In genomic region chr5:54741711-54742110, GRCh38 we compare ENCODE assay signal across 19 cellular contexts.
DNase-seq lines count a peak whose midpoint lies in the region; ATAC-seq and TF ChIP-seq lines count a peak whose summit lies in the region.
"Had no signal": no experiment of that assay in that cellular context is flagged by ENCODE, and none has a peak within 500 bp of the region (broad histone marks: within the 10 kb centered on the region; RNA-seq: fewer than 3 reads in every experiment).

No MANE protein-coding gene starts in this region.

- H3K27ac Mint-ChIP-seq in HFFc6 (peak overlapping the region; percentile 99), CD14-positive monocyte (peak overlapping the region in 3 of 7 donors; percentile 15 to 48 (median 42))

- H3K4me1 Mint-ChIP-seq in HFFc6 (ENCODE audit: low read depth): peaks cover 78% of the 10 kb centered on the region
- peaks cover 53% of the 10 kb centered on the region for H3K4me1 Mint-ChIP-seq in CD14-positive monocyte

- H3K27me3 Mint-ChIP-seq in HFFc6 (ENCODE audit: insufficient read depth) (no peaks in the 10 kb centered on the region), CD14-positive monocyte (ENCODE audit: low read depth in 3 of 3) (peaks cover 0 to 4% (median 3%) of the 10 kb centered on the region in 3 donors)

- H3K4me3 Mint-ChIP-seq in HFFc6 (no peak overlapping the region), CD14-positive monocyte (no peak overlapping the region)

- TF ChIP-seq CTCF in HFFc6 (IDR thresholded peaks at IDR 0.05) (no peak), RWPE2 (IDR thresholded peaks at IDR 0.05; ENCODE audit: poor library complexity, severe bottlenecking) (no peak), CD14-positive monocyte (IDR thresholded peaks at IDR 0.05) (no peak)

- no peak overlapping the region for H3K27ac ChIP-seq in ACC112 (ENCODE audit: low read depth, low read length)
- H3K27ac ChIP-seq in RWPE2 (ENCODE audit: poor library complexity, severe bottlenecking): peak overlapping the region; percentile 46
- H3K27ac ChIP-seq: BLaER1 had no signal

- DNase-seq in HFFc6 (no peak), RWPE2 (ENCODE audit: low spot score) (no peak), medulla oblongata (ENCODE audit: extremely low spot score) (peak; percentile 57), D341Med (ENCODE audit: low spot score) (no peak), CD14-positive monocyte (ENCODE audit: low spot score) (no peak)
- DNase-seq: CD8-positive, alpha-beta memory T cell; DMS79; H7; NCI-H1417; NCI-H187; NCI-H2227 treated with DMSO at 0.1 percent for 48 hours; NCI-H510A treated with DMSO at 0.1 percent for 48 hours; NCI-H774; SW 1271 had no signal

- intact Hi-C loops in CD14-positive monocyte (cut with micrococcal nuclease): loop anchor here in 1 of 2 donors (5.0 to 10.0 kb wide), 2 partner anchors 69 to 217 kb away; no protein-coding TSS in a partner anchor

- H3K36me3 ChIP-seq in ACC112 (ENCODE audit: insufficient read depth, low read length) (no peaks in the 10 kb centered on the region), RWPE2 (ENCODE audit: low read depth) (no peaks in the 10 kb centered on the region)
- H3K36me3 ChIP-seq: BLaER1 had no signal

- no peaks in the 10 kb centered on the region for H3K27me3 ChIP-seq in ACC112 (ENCODE audit: insufficient read depth, low read length)
- no peaks in the 10 kb centered on the region for H3K27me3 ChIP-seq in RWPE2 (ENCODE audit: insufficient read depth, poor library complexity, severe bottlenecking)
- H3K27me3 ChIP-seq: BLaER1 had no signal

- ATAC-seq in RWPE2 (ENCODE audit: low read depth) (no peak), GM21786 (IDR thresholded peaks at IDR 0.05; ENCODE audit: unreplicated experiment) (no peak), HG02678 (IDR thresholded peaks at IDR 0.05; ENCODE audit: unreplicated experiment) (no peak)
- ATAC-seq: Panc1 had no signal

- H3K9me3 ChIP-seq in RWPE2 (ENCODE audit: severe bottlenecking): no peaks in the 10 kb centered on the region
- H3K9me3 ChIP-seq: BLaER1 had no signal

- no peaks in the 10 kb centered on the region for H3K79me2 ChIP-seq in ACC112 (ENCODE audit: control insufficient read depth, insufficient read depth, low read length, unreplicated experiment)

- H3K4me1 ChIP-seq in ACC112 (ENCODE audit: control insufficient read depth, insufficient read depth, low read length, unreplicated experiment): peaks cover 45% of the 10 kb centered on the region
- H3K4me1 ChIP-seq in RWPE2 (ENCODE audit: insufficient read depth, poor library complexity, severe bottlenecking): peaks cover 28% of the 10 kb centered on the region

- H2AFZ ChIP-seq in ACC112 (ENCODE audit: low read length, unreplicated experiment): peak overlapping the region; percentile 21

- H3K36me3 Mint-ChIP-seq in HFFc6 (ENCODE audit: low read depth): no peaks in the 10 kb centered on the region
- no peaks in the 10 kb centered on the region for H3K36me3 Mint-ChIP-seq in CD14-positive monocyte

- H3K4me3 ChIP-seq in ACC112 (ENCODE audit: low read depth, low read length) (no peak overlapping the region), RWPE2 (ENCODE audit: severe bottlenecking) (no peak overlapping the region)
- H3K4me3 ChIP-seq: BLaER1 had no signal

- H3K9me3 Mint-ChIP-seq in HFFc6 (no peaks in the 10 kb centered on the region), CD14-positive monocyte (peaks cover 0 to 3% (median 0%) of the 10 kb centered on the region in 7 donors)
- H3K9me3 Mint-ChIP-seq: CD8-positive, alpha-beta memory T cell had no signal
